ENCODE assay signal across 13 cellular contexts in the genomic region with DNA sequence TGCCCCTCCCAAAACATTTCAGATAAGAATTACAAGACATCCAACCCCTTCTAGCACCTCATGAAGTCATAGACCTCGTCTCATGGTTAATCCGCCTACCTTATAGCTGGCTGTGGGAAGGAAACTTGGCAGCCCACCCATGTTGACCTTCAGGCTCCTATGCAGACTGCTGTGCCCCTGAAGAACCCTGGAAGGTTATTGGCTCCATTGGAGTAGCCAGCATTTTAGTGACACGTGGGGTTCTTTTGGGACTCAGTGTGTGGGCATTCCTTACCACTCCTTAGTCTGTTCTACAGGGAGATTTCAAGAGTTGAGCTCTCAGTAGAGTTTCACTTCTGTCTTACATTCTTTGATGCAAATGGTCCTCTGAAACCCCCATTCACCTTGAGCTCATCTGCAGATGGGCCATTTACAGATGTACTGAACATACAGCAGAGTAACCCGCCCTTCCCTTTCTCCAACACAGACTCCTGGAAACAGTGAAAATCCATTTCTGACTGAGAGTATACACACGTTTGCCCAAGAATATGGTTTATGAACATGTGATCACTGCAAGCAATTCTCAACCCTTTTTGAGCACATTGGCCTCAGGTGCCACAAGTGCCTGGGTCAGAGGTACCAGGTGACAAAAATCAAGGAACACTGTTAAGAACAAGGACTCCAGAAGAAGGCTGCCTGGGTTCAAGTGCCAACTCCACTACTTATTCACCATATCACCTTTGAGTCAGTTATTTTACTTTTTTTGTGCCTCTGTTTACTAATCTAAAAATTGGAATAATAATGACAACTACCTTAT. TPM values are rescaled to one million over a fixed set of nuclear protein-coding genes. Genes with fewer than 3 reads are reported as not detected.
DNase-seq lines count a peak whose midpoint lies in the region; ATAC-seq, FAIRE-seq and TF ChIP-seq lines count a peak whose summit lies in the region.
"Had no signal": no experiment of that assay in that cellular context is flagged by ENCODE, and none has a peak within 500 bp of the region (broad histone marks: within the 10 kb centered on the region; RNA-seq: fewer than 3 reads in every experiment).

No MANE protein-coding gene starts in this region.

- H3K36me3 Mint-ChIP-seq in activated T-helper 2 cell treated with anti-CD3 and anti-CD28 coated beads, Interferon-gamma antibody, Interleukin-2, Interleukin-4, amounts not matched to agents 10 μg/mL and 5 μg/mL and 100 μg/mL, durations not matched to agents 14 hours and 24 hours and 36 hours (ENCODE audit: low read depth) = no peaks in the 10 kb centered on the region

- H2BK20ac ChIP-seq in H1 (ENCODE audit: low read length) = peak overlapping the region; percentile 62

- H3K4me2 ChIP-seq in H1 (ENCODE audit: insufficient read depth in 1 of 2, low read depth in 2 of 2, low read length in 2 of 2) = peak overlapping the region in 1 of 2 experiments; percentile 7; a peak in 1 of 4 replicates
- H3K4me2 ChIP-seq: KMS-11 had no signal

- no peak overlapping the region for H3K27ac Mint-ChIP-seq in activated T-helper 2 cell treated with anti-CD3 and anti-CD28 coated beads, Interferon-gamma antibody, Interleukin-2, Interleukin-4, amounts not matched to agents 10 μg/mL and 5 μg/mL and 100 μg/mL, durations not matched to agents 14 hours and 24 hours and 36 hours

- H4K5ac ChIP-seq in H1 (ENCODE audit: insufficient read length, low read depth, low read length) = no peak overlapping the region

- no peaks in the 10 kb centered on the region for H4K20me1 ChIP-seq in H1 (replicated peaks in 1 of 2; ENCODE audit: control insufficient read depth in 1 of 2, insufficient read depth in 2 of 2, low read length in 2 of 2)

- no peaks in the 10 kb centered on the region for H3K27me3 ChIP-seq in H1 (replicated peaks in 1 of 4; ENCODE audit: control insufficient read depth in 3 of 4, extremely low read depth in 1 of 4, insufficient read depth in 3 of 4, low read length in 3 of 4)
- H3K27me3 ChIP-seq in brain microvascular endothelial cell (replicated peaks) = no peaks in the 10 kb centered on the region
- H3K27me3 ChIP-seq: right lobe of liver had no signal

- H4K91ac ChIP-seq in H1 (replicated peaks; ENCODE audit: insufficient read length, low read length) = peak overlapping the region; percentile 28

- H3K9me3 Mint-ChIP-seq in activated T-helper 2 cell treated with anti-CD3 and anti-CD28 coated beads, Interferon-gamma antibody, Interleukin-2, Interleukin-4, amounts not matched to agents 10 μg/mL and 5 μg/mL and 100 μg/mL, durations not matched to agents 14 hours and 24 hours and 36 hours = no peaks in the 10 kb centered on the region

- TF ChIP-seq POLR2A in H1 (IDR thresholded peaks at IDR 0.05; ENCODE audit: control extremely low read depth in 1 of 2, low read depth in 2 of 2, low read length in 2 of 2) (no peak), lower leg skin (IDR thresholded peaks at IDR 0.05) (no peak)

- H3K4me1 Mint-ChIP-seq in activated T-helper 2 cell treated with anti-CD3 and anti-CD28 coated beads, Interferon-gamma antibody, Interleukin-2, Interleukin-4, amounts not matched to agents 10 μg/mL and 5 μg/mL and 100 μg/mL, durations not matched to agents 14 hours and 24 hours and 36 hours (ENCODE audit: low read depth) = no peaks in the 10 kb centered on the region

- H3K4me1 ChIP-seq in H1 (replicated peaks in 1 of 4; ENCODE audit: control insufficient read depth in 3 of 4, insufficient read depth in 4 of 4, low read length in 3 of 4) = peaks cover 0 to 8% (median 3%) of the 10 kb centered on the region in 4 experiments; a peak in 2 of 7 replicates
- H3K4me1 ChIP-seq: right lobe of liver had no signal

- H2BK120ac ChIP-seq in H1 (replicated peaks; ENCODE audit: low read depth, low read length) = no peak overlapping the region

- no peak overlapping the region for H3K27ac ChIP-seq in H1 (ENCODE audit: low read depth, low read length)
- no peak overlapping the region for H3K27ac ChIP-seq in brain microvascular endothelial cell
- H3K27ac ChIP-seq: KMS-11, right lobe of liver had no signal

- no peak overlapping the region for H3K14ac ChIP-seq in H1 (ENCODE audit: insufficient read length)

- H3K27me3 Mint-ChIP-seq in activated T-helper 2 cell treated with anti-CD3 and anti-CD28 coated beads, Interferon-gamma antibody, Interleukin-2, Interleukin-4, amounts not matched to agents 10 μg/mL and 5 μg/mL and 100 μg/mL, durations not matched to agents 14 hours and 24 hours and 36 hours (ENCODE audit: low read depth) = no peaks in the 10 kb centered on the region

- no peak overlapping the region for H3K23ac ChIP-seq in H1 (ENCODE audit: insufficient read length)

- FAIRE-seq in GM18507 (lab: Jason Lieb, UNC) (peak; percentile 81), H1 (lab: Jason Lieb, UNC) (no peak)

- TF ChIP-seq EP300 in H1 (IDR thresholded peaks at IDR 0.05; ENCODE audit: borderline replicate concordance in 1 of 2, low read depth in 2 of 2, low read length in 2 of 2) = no peak

- ATAC-seq in GM21381 (IDR thresholded peaks at IDR 0.05; ENCODE audit: unreplicated experiment) (peak; percentile 56), HG03139 (IDR thresholded peaks at IDR 0.05; ENCODE audit: unreplicated experiment) (peak; percentile 50)
- ATAC-seq: right lobe of liver had no signal

- 0 out of 8 replicates have a peak overlapping the region, but pooled peaks of 1 of the 4 experiments have one; percentile 19 for H3K4me3 ChIP-seq in H1 (ENCODE audit: extremely low read depth in 1 of 4, insufficient read depth in 2 of 4, low read depth in 3 of 4, low read length in 4 of 4)
- no peak overlapping the region for H3K4me3 ChIP-seq in lower leg skin (ENCODE audit: low read depth, poor library complexity, severe bottlenecking)
- no peak overlapping the region for H3K4me3 ChIP-seq in brain microvascular endothelial cell (ENCODE audit: low read depth, low read length)
- H3K4me3 ChIP-seq: right lobe of liver had no signal

- H2BK15ac ChIP-seq in H1 (ENCODE audit: low read length) = no peak overlapping the region

- POLR2A ChIA-PET in H1 (lab: Charles Lee; ENCODE audit: partially characterized antibody) = interaction anchor here (1.0 to 1.5 kb wide), 2 partner anchors 13 to 127 kb away, joined by 3 to 4 read pairs; a partner anchor contains a TSS

- no peak for TF ChIP-seq RAD21 in H1 (IDR thresholded peaks at IDR 0.05 in 1 of 2, conservative IDR thresholded peaks at IDR 0.05 in 1 of 2; ENCODE audit: low read depth in 2 of 2, low read length in 2 of 2)

- peak overlapping the region; percentile 36; the same call in 1 of the 2 replicates for H3K18ac ChIP-seq in H1 (ENCODE audit: extremely low read depth, low read length)

- 95% methylated on average over 5 of the region's 5 CpGs; no CpG with 5 or more reads in 1 of the 2 experiments for WGBS in H1 (ENCODE audit: extremely low coverage in 1 of 2, insufficient coverage in 1 of 2, insufficient read length in 1 of 2, insufficient replicate concordance in 2 of 2, low coverage in 1 of 2, low lambda C conversion rate in 2 of 2, missing lambda C conversion rate in 1 of 2), 2 experiments
- 74 to 75% methylated on average over 5 of the region's 5 CpGs for WGBS in lower leg skin, 2 donors

- no peak for TF ChIP-seq CTCF in H1 (IDR thresholded peaks at IDR 0.05; ENCODE audit: control extremely low read depth in 1 of 3, insufficient read depth in 1 of 3, low read depth in 1 of 3, low read length in 3 of 3)
- TF ChIP-seq CTCF in lower leg skin (IDR thresholded peaks at IDR 0.05) = no peak
- TF ChIP-seq CTCF in brain microvascular endothelial cell (IDR thresholded peaks at IDR 0.05; ENCODE audit: low read depth, low read length, missing control alignments) = no peak

- H3K79me1 ChIP-seq in H1 (ENCODE audit: low read depth, low read length) = no peaks in the 10 kb centered on the region

- no peaks in the 10 kb centered on the region for H3K9me3 ChIP-seq in H1 (ENCODE audit: insufficient read depth in 2 of 2, low read depth in 1 of 2, low read length in 1 of 2)
- H3K9me3 ChIP-seq: right lobe of liver had no signal

- intact Hi-C loops in lower leg skin (cut with DNase I; ENCODE audit: low total_unique reads) = no loop called here
- intact Hi-C loops in activated T-helper 2 cell treated with anti-CD3 and anti-CD28 coated beads, Interferon-gamma antibody, Interleukin-2, Interleukin-4, amounts not matched to agents 10 μg/mL and 5 μg/mL and 100 μg/mL, durations not matched to agents 14 hours and 24 hours and 36 hours (cut with micrococcal nuclease) = no loop called here

- H2BK12ac ChIP-seq in H1 (ENCODE audit: low read depth, low read length) = peak overlapping the region; percentile 83

- H3K36me3 ChIP-seq in H1 (ENCODE audit: control insufficient read depth in 2 of 4, insufficient read depth in 4 of 4, low read length in 3 of 4) (no peaks in the 10 kb centered on the region), brain microvascular endothelial cell (replicated peaks) (no peaks in the 10 kb centered on the region)
- H3K36me3 ChIP-seq: right lobe of liver had no signal

- no peak overlapping the region for H2AK5ac ChIP-seq in H1 (ENCODE audit: low read depth, low read length)

- no peak overlapping the region for H3K9ac ChIP-seq in H1 (replicated peaks in 1 of 4; ENCODE audit: extremely low read depth in 1 of 4, low read depth in 3 of 4, low read length in 3 of 4)
- H3K9ac ChIP-seq: KMS-11 had no signal

- no peak overlapping the region for H3K4me3 Mint-ChIP-seq in activated T-helper 2 cell treated with anti-CD3 and anti-CD28 coated beads, Interferon-gamma antibody, Interleukin-2, Interleukin-4, amounts not matched to agents 10 μg/mL and 5 μg/mL and 100 μg/mL, durations not matched to agents 14 hours and 24 hours and 36 hours (ENCODE audit: low read depth)

- no peak overlapping the region for H4K8ac ChIP-seq in H1 (ENCODE audit: extremely low read depth, insufficient read depth, low read length)

- CTCF ChIA-PET in H1 (lab: Charles Lee; ENCODE audit: partially characterized antibody) = interaction anchor here (0.9 to 1.8 kb wide), 3 partner anchors 13 to 127 kb away, joined by 3 to 7 read pairs (median 3); a partner anchor contains a TSS

- no peak for DNase-seq in GM18507 (ENCODE audit: extremely low spot score, insufficient read length, low read depth)
- DNase-seq in H1 (ENCODE audit: low read depth in 1 of 2, low spot score in 2 of 2) = no peak
- DNase-seq in C1 segment of cervical spinal cord (lab: John Stamatoyannopoulos, UW) = no peak
- DNase-seq in lower leg skin (ENCODE audit: low spot score in 2 of 2) = no peak
- no peak for DNase-seq in brain microvascular endothelial cell
- no peak for DNase-seq in activated T-helper 2 cell treated with anti-CD3 and anti-CD28 coated beads, Interferon-gamma antibody, Interleukin-2, Interleukin-4, amounts not matched to agents 10 μg/mL and 5 μg/mL and 100 μg/mL, durations not matched to agents 14 hours and 24 hours and 36 hours (ENCODE audit: low spot score)
- DNase-seq: activated effector memory CD4-positive, alpha-beta T cell treated with Interleukin-2 at 50 U/mL for 16 hours; foreskin fibroblast; right lobe of liver had no signal

- H3K23me2 ChIP-seq in H1 (ENCODE audit: low read depth, low read length) = no peaks in the 10 kb centered on the region

- no peak overlapping the region; the same call in 1 of the 2 replicates for H2BK5ac ChIP-seq in H1 (ENCODE audit: low read depth, low read length)

- no peak overlapping the region for H3K56ac ChIP-seq in H1 (replicated peaks; ENCODE audit: insufficient read length, low read depth, low read length)

- no peak overlapping the region for H3K4ac ChIP-seq in H1 (replicated peaks; ENCODE audit: insufficient read length, low read depth, low read length)

- no peaks in the 10 kb centered on the region for H3K79me2 ChIP-seq in H1 (ENCODE audit: control insufficient read depth in 1 of 2, insufficient read depth in 2 of 2, low read length in 2 of 2)

- in situ Hi-C loops in brain microvascular endothelial cell (cut with HindIII; ENCODE audit: low pct_ligation_motif_present, low sequenced_read_pairs) = no loop called here

- no peak overlapping the region for H2AFZ ChIP-seq in H1 (ENCODE audit: low read length)

RNA-seq across cellular contexts. Expression of a gene that starts 54.0 kb away (rescaled TPM):
- total RNA-seq in H1 (2021; fragmentation: NEBNext Ultra II Directional; extraction: Animal tissue kit (Norgen Biotek cat#: 25700)) = 10.5 and 12.7 TPM in 2 replicates
- polyA plus RNA-seq in H1 (2011; rRNA removed) = 2.9 and 5.8 TPM in 2 replicates
- polyA plus RNA-seq in H1 (2011; cell fraction: cytosol; rRNA removed) = 2.3 TPM
- polyA plus RNA-seq in H1 (2011; cell fraction: nucleus; rRNA removed) = 12.1 TPM
- 2.1 to 3.6 TPM (median 3.3 TPM) in 4 replicates for polyA plus RNA-seq in H1 (2012, experiment 1 of 2)
- 1.0 TPM for polyA plus RNA-seq in H1 (2012, experiment 2 of 2)
- polyA plus RNA-seq in H1 (2013, experiment 1 of 2) = 6.3 TPM
- polyA plus RNA-seq in H1 (2013, experiment 2 of 2) = 6.7 TPM
- polyA minus RNA-seq in H1 (2011; rRNA and poly(A)+ RNA removed) = 5.9 and 7.5 TPM in 2 replicates
- 5.1 TPM for polyA minus RNA-seq in H1 (2011; cell fraction: cytosol; rRNA and poly(A)+ RNA removed)
- polyA minus RNA-seq in H1 (2011; cell fraction: nucleus; rRNA and poly(A)+ RNA removed) = 40.9 TPM
- 1 to 10 TPM in 2 of 4 donors, under 1 TPM in 1, not detected in 1; 0.62 to 4.3 (median 1.4) TPM for total RNA-seq in lower leg skin
- total RNA-seq in activated T-helper 2 cell treated with anti-CD3 and anti-CD28 coated beads, Interferon-gamma antibody, Interleukin-2, Interleukin-4, amounts not matched to agents 10 μg/mL and 5 μg/mL and 100 μg/mL, durations not matched to agents 14 hours and 24 hours and 36 hours = not detected in 2 replicates
- total RNA-seq: lung microvascular endothelial cell had no signal
